ENCODE assay signal across 8 cellular contexts in the genomic region with DNA sequence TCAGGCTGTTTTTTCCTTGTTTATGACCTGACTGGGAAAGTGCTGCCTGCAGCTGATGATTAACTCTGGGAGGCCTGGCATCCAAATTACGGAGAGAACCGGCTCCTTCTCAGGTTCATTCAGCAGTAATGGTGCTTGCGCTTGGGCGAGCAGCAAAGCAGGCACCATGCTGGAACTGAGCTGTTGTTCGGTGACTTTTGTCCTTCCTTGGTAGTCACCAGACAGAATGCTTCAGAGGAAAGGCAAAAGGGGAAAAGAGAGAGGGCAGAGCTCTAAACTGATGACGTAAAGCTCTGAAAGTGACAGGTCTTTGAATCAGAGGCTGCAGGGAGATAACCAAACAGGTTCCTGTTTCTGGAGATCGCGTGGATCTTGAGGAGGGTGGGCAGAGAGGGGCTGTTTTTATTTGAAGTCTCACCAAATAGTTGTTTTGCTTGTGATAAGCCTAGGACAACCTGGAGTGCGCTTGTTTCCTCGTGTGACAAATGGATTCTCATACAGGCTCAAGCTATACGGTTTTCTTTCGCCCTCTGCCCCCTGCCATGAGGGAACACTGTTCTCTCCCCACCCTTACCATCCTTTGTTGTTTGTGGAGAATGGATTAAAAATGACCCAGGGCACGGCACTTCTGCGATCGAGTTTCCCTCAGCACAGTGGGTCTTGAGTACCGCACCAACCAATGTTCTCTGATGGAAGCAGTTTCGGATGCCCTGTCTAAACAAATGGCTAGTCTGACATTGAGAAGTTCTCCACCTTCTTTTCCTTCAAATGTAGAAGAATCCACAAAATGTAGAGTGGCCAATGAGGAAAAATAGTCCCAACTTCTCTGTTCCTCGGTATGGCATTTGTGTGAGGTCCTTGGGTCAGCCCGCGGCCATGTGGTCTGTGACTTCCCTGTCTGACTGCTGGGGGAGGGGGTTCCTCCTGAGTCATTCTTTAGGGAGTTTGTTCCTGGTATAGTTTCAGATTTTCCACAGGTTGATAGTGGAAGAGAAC. TPM values are rescaled to one million over a fixed set of nuclear protein-coding genes. Genes with fewer than 3 reads are reported as not detected.
DNase-seq lines count a peak whose midpoint lies in the region; ATAC-seq and TF ChIP-seq lines count a peak whose summit lies in the region.

No MANE protein-coding gene starts in this region.

- H3K27ac ChIP-seq in HL-60 (replicated peaks) (peak overlapping the region; percentile 9), lower lobe of right lung (peak overlapping the region; percentile 87), thymus (ENCODE audit: low read depth) (peak overlapping the region; percentile 36)

- CTCF ChIA-PET in Calu3 (lab: Charles Lee): interaction anchor here (0.6 to 1.2 kb wide), 2 partner anchors 43 to 106 kb away, joined by 3 to 5 read pairs; no protein-coding TSS in a partner anchor

- peaks cover 21% of the 10 kb centered on the region for H3K4me1 Mint-ChIP-seq in Calu3 (ENCODE audit: low read depth, unreplicated experiment)
- peaks cover 22% of the 10 kb centered on the region for H3K4me1 Mint-ChIP-seq in activated naive CD8-positive, alpha-beta T cell treated with anti-CD3 and anti-CD28 coated beads, Interleukin-2, amount 10 ng/mL, durations not matched to agents 7 days and 5 days

- intact Hi-C loops in Calu3 (cut with micrococcal nuclease; ENCODE audit: unreplicated experiment): loop anchor here (2.0 to 5.0 kb wide), 2 partner anchors 105 to 120 kb away; partner anchors contain the start of gene FAM98A
- intact Hi-C loops in lower lobe of right lung (cut with DNase I): no loop called here

- peaks cover 21% of the 10 kb centered on the region for H3K36me3 Mint-ChIP-seq in Calu3 (ENCODE audit: insufficient read depth, unreplicated experiment)
- peaks cover 9% of the 10 kb centered on the region for H3K36me3 Mint-ChIP-seq in activated naive CD8-positive, alpha-beta T cell treated with anti-CD3 and anti-CD28 coated beads, Interleukin-2, amount 10 ng/mL, durations not matched to agents 7 days and 5 days

- POLR2A ChIA-PET in activated naive CD8-positive, alpha-beta T cell treated with anti-CD3 and anti-CD28 coated beads, Interleukin-2, amount 10 ng/mL, durations not matched to agents 7 days and 5 days (lab: Charles Lee): interaction anchor here (0.7 to 2.9 kb wide), 4 partner anchors 105 to 946 kb away, joined by 3 to 34 read pairs (median 11); partner anchors contain the start of gene FAM98A

- H3K9me3 Mint-ChIP-seq in Calu3 (ENCODE audit: low read depth, unreplicated experiment): no peaks in the 10 kb centered on the region
- H3K9me3 Mint-ChIP-seq in activated naive CD8-positive, alpha-beta T cell treated with anti-CD3 and anti-CD28 coated beads, Interleukin-2, amount 10 ng/mL, durations not matched to agents 7 days and 5 days: no peaks in the 10 kb centered on the region

- WGBS in thymus: 67% methylated on average over 20 of the region's 20 CpGs

- peak; percentile 18 for DNase-seq in Calu3
- DNase-seq in HL-60 (ENCODE audit: low read depth in 1 of 2, low spot score in 1 of 2): peak in 1 of 2 experiments; percentile 60
- DNase-seq in activated naive CD8-positive, alpha-beta T cell treated with anti-CD3 and anti-CD28 coated beads, Interleukin-2, amount 10 ng/mL, durations not matched to agents 7 days and 5 days: no peak
- DNase-seq in lower lobe of right lung: peak; percentile 64
- DNase-seq in SW480 (ENCODE audit: low spot score): no peak
- DNase-seq in DMS153 (lab: John Stamatoyannopoulos, UW): no peak

- H3K27ac Mint-ChIP-seq in Calu3 (ENCODE audit: unreplicated experiment): peak overlapping the region; percentile 32
- H3K27ac Mint-ChIP-seq in activated naive CD8-positive, alpha-beta T cell treated with anti-CD3 and anti-CD28 coated beads, Interleukin-2, amount 10 ng/mL, durations not matched to agents 7 days and 5 days: peak overlapping the region; percentile 100

- peaks cover 28% of the 10 kb centered on the region for H3K4me1 ChIP-seq in lower lobe of right lung
- peaks cover 5% of the 10 kb centered on the region for H3K4me1 ChIP-seq in thymus (ENCODE audit: control insufficient read depth, insufficient read depth, low read length)

- no TSS peak for BruUV-seq in Calu3 (replicated peaks; lab: Mats Ljungman, UMichigan)

- no peaks in the 10 kb centered on the region for H3K9me3 ChIP-seq in lower lobe of right lung
- no peaks in the 10 kb centered on the region for H3K9me3 ChIP-seq in thymus (ENCODE audit: control insufficient read depth)

- peak; percentile 25 for ATAC-seq in GM19455 (IDR thresholded peaks at IDR 0.05; ENCODE audit: unreplicated experiment)
- ATAC-seq in activated naive CD8-positive, alpha-beta T cell treated with anti-CD3 and anti-CD28 coated beads, Interleukin-2, amount 10 ng/mL, durations not matched to agents 7 days and 5 days (ENCODE audit: low read depth): no peak
- peak in 1 of 2 donors; percentile 1 for ATAC-seq in lower lobe of right lung

- H3K27me3 ChIP-seq in HL-60 (ENCODE audit: insufficient read depth, poor library complexity, severe bottlenecking) (no peaks in the 10 kb centered on the region), lower lobe of right lung (ENCODE audit: low read depth) (no peaks in the 10 kb centered on the region), thymus (ENCODE audit: control insufficient read depth, insufficient read depth) (no peaks in the 10 kb centered on the region)

- no peaks in the 10 kb centered on the region for H3K27me3 Mint-ChIP-seq in Calu3 (ENCODE audit: unreplicated experiment)
- peaks cover 3% of the 10 kb centered on the region for H3K27me3 Mint-ChIP-seq in activated naive CD8-positive, alpha-beta T cell treated with anti-CD3 and anti-CD28 coated beads, Interleukin-2, amount 10 ng/mL, durations not matched to agents 7 days and 5 days

- H3K4me3 ChIP-seq in HL-60 (replicated peaks; ENCODE audit: insufficient read depth, low read length) (peak overlapping the region; percentile 9; the same call in 1 of the 2 replicates), lower lobe of right lung (peak overlapping the region; percentile 67), thymus (ENCODE audit: low read length) (peak overlapping the region; percentile 21)

- no peaks in the 10 kb centered on the region for H3K36me3 ChIP-seq in lower lobe of right lung
- H3K36me3 ChIP-seq in thymus (ENCODE audit: control insufficient read depth, insufficient read depth): no peaks in the 10 kb centered on the region

- H3K4me3 Mint-ChIP-seq in Calu3 (ENCODE audit: low read depth, unreplicated experiment): peak overlapping the region; percentile 93
- H3K4me3 Mint-ChIP-seq in activated naive CD8-positive, alpha-beta T cell treated with anti-CD3 and anti-CD28 coated beads, Interleukin-2, amount 10 ng/mL, durations not matched to agents 7 days and 5 days: peak overlapping the region; percentile 94

- TF ChIP-seq CTCF in Calu3 (IDR thresholded peaks at IDR 0.05; ENCODE audit: unreplicated experiment): no peak
- no peak for TF ChIP-seq CTCF in HL-60 (IDR thresholded peaks at IDR 0.05; ENCODE audit: insufficient read depth, low read length)
- no peak for TF ChIP-seq CTCF in lower lobe of right lung (IDR thresholded peaks at IDR 0.05)

RNA-seq across cellular contexts. Expression of gene RASGRP3, which starts 1.3 kb away (rescaled TPM):
- total RNA-seq in Calu3 (2022) (4.6 and 10.4 TPM in 2 replicates), lower lobe of right lung (13.7 TPM)
- total RNA-seq in activated naive CD8-positive, alpha-beta T cell treated with anti-CD3 and anti-CD28 coated beads, Interleukin-2, amount 10 ng/mL, durations not matched to agents 7 days and 5 days: 1 to 10 TPM; 7.5 to 8.0 TPM
- polyA plus RNA-seq in thymus: 8.2 TPM

Comparison
In these comparisons a context has a peak if more than half of its experiments do, and no peak if none do; other contexts are left out.
1. DNase-seq: peak in Calu3 (single experiment) and lower lobe of right lung (single experiment); none in activated naive CD8-positive, alpha-beta T cell treated with anti-CD3 and anti-CD28 coated beads, Interleukin-2, amount 10 ng/mL, durations not matched to agents 7 days and 5 days (single experiment), SW480 (single experiment) and DMS153 (single experiment).
2. H3K27ac ChIP-seq: peak in every context shown above with its lines; median percentile 87 in lower lobe of right lung; 36 in thymus; 9 in HL-60.
3. H3K4me3 ChIP-seq: peak in every context shown above with its lines; median percentile 67 in lower lobe of right lung; 21 in thymus; 9 in HL-60.